In the genomic region with DNA sequence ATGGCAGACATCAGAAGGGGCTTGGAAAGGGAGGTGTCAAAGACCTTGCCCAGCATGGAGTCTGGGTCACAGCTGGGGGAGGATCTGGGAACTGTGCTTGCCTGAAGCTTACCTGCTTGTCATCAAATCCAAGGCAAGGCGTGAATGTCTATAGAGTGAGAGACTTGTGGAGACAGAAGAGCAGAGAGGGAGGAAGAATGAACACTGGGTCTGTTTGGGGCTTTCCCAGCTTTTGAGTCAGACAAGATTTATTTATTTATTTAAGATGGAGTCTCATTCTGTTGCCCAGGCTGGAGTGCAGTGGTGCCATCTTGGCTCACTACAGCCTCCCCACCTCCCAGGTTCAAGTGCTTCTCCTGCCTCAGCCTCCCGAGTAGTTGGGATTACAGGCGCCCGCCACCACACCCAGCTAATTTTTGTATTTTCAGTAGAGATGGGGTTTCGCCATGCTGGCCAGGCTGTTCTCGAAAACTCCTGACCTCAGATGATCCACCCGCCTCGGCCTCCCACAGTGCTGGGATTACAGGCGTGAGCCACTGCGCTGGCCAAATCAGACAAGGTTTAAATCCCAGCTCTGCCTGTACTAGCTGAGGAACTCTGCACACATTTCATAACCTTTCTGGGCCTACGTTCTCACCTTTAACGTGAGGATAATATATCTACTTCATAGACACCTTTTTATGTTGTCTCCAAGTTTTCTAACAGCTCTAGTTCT, we compare ENCODE assay signal across 9 cellular contexts. TPM values are rescaled to one million over a fixed set of nuclear protein-coding genes. Genes with fewer than 3 reads are reported as not detected.
DNase-seq lines count a peak whose midpoint lies in the region; ATAC-seq, FAIRE-seq and TF ChIP-seq lines count a peak whose summit lies in the region.
"Not testable (repeated sequence)": the region's sequence is repeated elsewhere in the genome, so short reads cannot be mapped to it uniquely, and the experiment has no call there.
"Had no signal": no experiment of that assay in that cellular context is flagged by ENCODE, and none has a peak within 500 bp of the region (broad histone marks: within the 10 kb centered on the region; RNA-seq: fewer than 3 reads in every experiment).

No MANE protein-coding gene starts in this region.

- peak overlapping the region in 6 of 11 experiments; percentile 12 to 50 (median 22); a peak in 5 of 22 replicates for H3K27ac ChIP-seq in BLaER1 treated with 17β-estradiol and CSF1 and Interleukin-3, amounts not matched to agents 10 nM and 100 nM
- H3K27ac ChIP-seq in gastroesophageal sphincter (peak overlapping the region in 3 of 4 donors; percentile 55 to 73 (median 60)), ovary (peak overlapping the region; percentile 28 to 48), stomach (peak overlapping the region; percentile 51 to 81 (median 70))

- H3K4me1 Mint-ChIP-seq in activated CD8-positive, alpha-beta T cell treated with anti-CD3 and anti-CD28 coated beads for 36 hours (ENCODE audit: low read depth) = peaks cover 22% of the 10 kb centered on the region

- not testable (repeated sequence) for H3K9ac ChIP-seq in BLaER1 treated with 17β-estradiol and CSF1 and Interleukin-3, amounts not matched to agents 10 nM and 100 nM

- H3K27me3 ChIP-seq in BLaER1 treated with 17β-estradiol and CSF1 and Interleukin-3, amounts not matched to agents 10 nM and 100 nM; bronchial epithelial cell (ENCODE audit: control insufficient read depth, insufficient read depth, low read length); ovary; stomach: not testable (repeated sequence)
- peaks cover 14% of the 10 kb centered on the region for H3K27me3 ChIP-seq in gastroesophageal sphincter

- CTCF ChIA-PET in activated CD8-positive, alpha-beta T cell treated with anti-CD3 and anti-CD28 coated beads for 36 hours (lab: Charles Lee) = interaction anchor here (0.8 to 2.8 kb wide), 6 partner anchors 9 to 253 kb away, joined by 3 to 11 read pairs (median 3); a partner anchor contains a TSS

- not testable (repeated sequence) for TF ChIP-seq CTCF in activated CD8-positive, alpha-beta T cell treated with anti-CD3 and anti-CD28 coated beads for 36 hours (IDR thresholded peaks at IDR 0.05); bronchial epithelial cell (IDR thresholded peaks at IDR 0.05; ENCODE audit: insufficient read depth, low read length, severe bottlenecking); gastroesophageal sphincter (IDR thresholded peaks at IDR 0.05); ovary (IDR thresholded peaks at IDR 0.05); stomach (IDR thresholded peaks at IDR 0.05)

- not testable (repeated sequence) for FAIRE-seq in bronchial epithelial cell (lab: Jason Lieb, UNC)

- peaks cover 27 to 53% (median 30%) of the 10 kb centered on the region in 11 experiments for H3K36me3 ChIP-seq in BLaER1 treated with 17β-estradiol and CSF1 and Interleukin-3, amounts not matched to agents 10 nM and 100 nM
- H3K36me3 ChIP-seq in bronchial epithelial cell (ENCODE audit: control insufficient read depth, insufficient read depth, low read length) = peaks cover 30% of the 10 kb centered on the region
- peaks cover 0 to 36% of the 10 kb centered on the region in 2 donors for H3K36me3 ChIP-seq in gastroesophageal sphincter
- not testable (repeated sequence) for H3K36me3 ChIP-seq in ovary
- H3K36me3 ChIP-seq in stomach = peaks cover 9 to 39% (median 36%) of the 10 kb centered on the region in 4 donors

- H3K4me3 Mint-ChIP-seq in activated CD8-positive, alpha-beta T cell treated with anti-CD3 and anti-CD28 coated beads for 36 hours = not testable (repeated sequence)

- not testable (repeated sequence) for H3K27me3 Mint-ChIP-seq in activated CD8-positive, alpha-beta T cell treated with anti-CD3 and anti-CD28 coated beads for 36 hours

- ATAC-seq in activated CD8-positive, alpha-beta T cell treated with anti-CD3 and anti-CD28 coated beads for 36 hours = not testable (repeated sequence)
- ATAC-seq in gastroesophageal sphincter (peak; percentile 67), left lobe of liver (peak; percentile 35)

- H3K9me3 ChIP-seq in BLaER1 treated with 17β-estradiol and CSF1 and Interleukin-3, amounts not matched to agents 10 nM and 100 nM (replicated peaks in 1 of 11); gastroesophageal sphincter; ovary; stomach: not testable (repeated sequence)

- not testable (repeated sequence) for H3K4me3 ChIP-seq in BLaER1 treated with 17β-estradiol and CSF1 and Interleukin-3, amounts not matched to agents 10 nM and 100 nM; bronchial epithelial cell (ENCODE audit: low read depth, low read length); gastroesophageal sphincter; ovary; stomach

- intact Hi-C loops in activated CD8-positive, alpha-beta T cell treated with anti-CD3 and anti-CD28 coated beads for 36 hours (cut with micrococcal nuclease) = loop anchor here (10.0 kb wide), 1 partner anchor 48 kb away; a partner anchor contains a TSS
- intact Hi-C loops in ovary (cut with DNase I) = not testable (repeated sequence)
- intact Hi-C loops in stomach (cut with DNase I; ENCODE audit: low total_unique reads) = loop anchor here (10.0 kb wide), 1 partner anchor 48 kb away; a partner anchor contains a TSS

- H3K36me3 Mint-ChIP-seq in activated CD8-positive, alpha-beta T cell treated with anti-CD3 and anti-CD28 coated beads for 36 hours (ENCODE audit: low read depth) = not testable (repeated sequence)

- POLR2A ChIA-PET in activated CD8-positive, alpha-beta T cell treated with anti-CD3 and anti-CD28 coated beads for 36 hours (lab: Charles Lee) = interaction anchor here (0.7 to 1.4 kb wide), 4 partner anchors 9 to 90 kb away, joined by 3 to 5 read pairs (median 4); no protein-coding TSS in a partner anchor

- H3K4me1 ChIP-seq in BLaER1 treated with 17β-estradiol and CSF1 and Interleukin-3, amounts not matched to agents 10 nM and 100 nM = peaks cover 60 to 80% (median 69%) of the 10 kb centered on the region in 10 experiments
- peaks cover 0 to 20% (median 0%) of the 10 kb centered on the region in 3 donors for H3K4me1 ChIP-seq in gastroesophageal sphincter
- not testable (repeated sequence) for H3K4me1 ChIP-seq in ovary (ENCODE audit: insufficient read depth)
- peaks cover 0 to 47% (median 24%) of the 10 kb centered on the region in 4 donors for H3K4me1 ChIP-seq in stomach

- not testable (repeated sequence) for H3K9me3 Mint-ChIP-seq in activated CD8-positive, alpha-beta T cell treated with anti-CD3 and anti-CD28 coated beads for 36 hours

- 42 to 58% methylated on average over 4 to 5 of the region's 12 CpGs for whole genome bisulfite sequencing in gastroesophageal sphincter (ENCODE audit: low coverage in 1 of 2), 2 donors
- 51 to 58% (median 51%) methylated on average over 12 of the region's 12 CpGs for WGBS in ovary, 3 donors
- WGBS in stomach, 5 donors = 59 to 78% (median 68%) methylated on average over 12 of the region's 12 CpGs

- DNase-seq in M059J (ENCODE audit: low read depth) (peak; percentile 55), bronchial epithelial cell (ENCODE audit: low read depth) (peak; percentile 67), ovary (peak in 3 of 5 donors; percentile 54 to 75 (median 62))
- DNase-seq in activated CD8-positive, alpha-beta T cell treated with anti-CD3 and anti-CD28 coated beads for 36 hours; left lobe of liver (ENCODE audit: low spot score); stomach: not testable (repeated sequence)

- TF ChIP-seq EP300 in gastroesophageal sphincter (IDR thresholded peaks at IDR 0.05); ovary (IDR thresholded peaks at IDR 0.05); stomach (IDR thresholded peaks at IDR 0.05): not testable (repeated sequence)

- peak overlapping the region in 7 of 11 experiments; percentile 1 to 93 (median 24); a peak in 7 of 22 replicates for H3K4me2 ChIP-seq in BLaER1 treated with 17β-estradiol and CSF1 and Interleukin-3, amounts not matched to agents 10 nM and 100 nM

- H3K27ac Mint-ChIP-seq in activated CD8-positive, alpha-beta T cell treated with anti-CD3 and anti-CD28 coated beads for 36 hours = peak overlapping the region; percentile 80

- not testable (repeated sequence) for H4K20me1 ChIP-seq in BLaER1 treated with 17β-estradiol and CSF1 and Interleukin-3, amounts not matched to agents 10 nM and 100 nM

- not testable (repeated sequence) for TF ChIP-seq POLR2A in gastroesophageal sphincter (IDR thresholded peaks at IDR 0.05); ovary (IDR thresholded peaks at IDR 0.05); stomach (IDR thresholded peaks at IDR 0.05)

RNA-seq across cellular contexts. Expression of a gene that starts 11.3 kb away (rescaled TPM):
- total RNA-seq in M059J (2014; rRNA removed; shearing (Covaris generic)) = not detected in 2 replicates
- total RNA-seq in activated CD8-positive, alpha-beta T cell treated with anti-CD3 and anti-CD28 coated beads for 36 hours = 1 to 10 TPM; 6.8 to 6.9 TPM
- total RNA-seq in bronchial epithelial cell (51.3 and 112 TPM in 2 replicates), gastroesophageal sphincter (100 to 1,000 TPM; 136 to 634 (median 302) TPM), left lobe of liver (1,041 TPM), ovary (100 to 1,000 TPM; 342 to 965 (median 417) TPM), stomach (100 to 1,000 TPM in 4 of 5 donors, 10 to 100 TPM in 1; 72.4 to 334 (median 186) TPM)
- polyA plus RNA-seq in ovary (100 to 1,000 TPM; 439 to 670 TPM), stomach (100 to 1,000 TPM in 1 of 3 donors, 10 to 100 TPM in 2; 45.5 to 126 (median 68.9) TPM)
- total RNA-seq: endothelial cell of umbilical vein had no signal
- polyA plus RNA-seq: endothelial cell of umbilical vein had no signal

RNA-seq across cellular contexts. Expression of a gene that starts 30.5 kb away (rescaled TPM):
- 0.05 TPM in 1 of 2 replicates, not detected in the other for total RNA-seq in M059J (2014; rRNA removed; shearing (Covaris generic))
- total RNA-seq in activated CD8-positive, alpha-beta T cell treated with anti-CD3 and anti-CD28 coated beads for 36 hours = under 1 TPM; 0.11 to 0.18 TPM
- total RNA-seq in bronchial epithelial cell = 0.79 and 1.5 TPM in 2 replicates
- total RNA-seq in gastroesophageal sphincter = 1 to 10 TPM; 2.0 to 7.6 (median 5.1) TPM
- total RNA-seq in left lobe of liver = 1,138 TPM
- 10 to 100 TPM in 3 of 7 donors, 1 to 10 TPM in 4; 2.6 to 45.2 (median 4.5) TPM for total RNA-seq in ovary
- 1 to 10 TPM; 1.7 to 9.4 TPM for polyA plus RNA-seq in ovary
- 1 to 10 TPM in 2 of 5 donors, under 1 TPM in 3; 0.45 to 4.1 (median 0.87) TPM for total RNA-seq in stomach
- polyA plus RNA-seq in stomach = 1 to 10 TPM in 2 of 3 donors, under 1 TPM in 1; 0.92 to 5.2 (median 1.9) TPM
- total RNA-seq: endothelial cell of umbilical vein had no signal

RNA-seq across cellular contexts. Expression of a gene that starts 48.7 kb away (rescaled TPM):
- 4.0 and 9.5 TPM in 2 replicates for total RNA-seq in M059J (2014; rRNA removed; shearing (Covaris generic))
- total RNA-seq in activated CD8-positive, alpha-beta T cell treated with anti-CD3 and anti-CD28 coated beads for 36 hours = 1 to 10 TPM; 7.0 to 8.0 TPM
- total RNA-seq in bronchial epithelial cell = 13.8 and 21.6 TPM in 2 replicates
- 10 to 100 TPM; 21.8 to 44.1 (median 32.2) TPM for total RNA-seq in gastroesophageal sphincter
- 27.0 TPM for total RNA-seq in left lobe of liver
- 10 to 100 TPM; 26.7 to 59.4 (median 36.2) TPM for total RNA-seq in ovary
- polyA plus RNA-seq in ovary = 10 to 100 TPM in 1 of 2 donors, 1 to 10 TPM in 1; 1.3 to 41.0 TPM
- 10 to 100 TPM; 13.4 to 56.5 (median 14.0) TPM for total RNA-seq in stomach
- polyA plus RNA-seq in stomach = 10 to 100 TPM in 2 of 3 donors, 1 to 10 TPM in 1; 9.3 to 10.6 (median 10.2) TPM

RNA-seq across cellular contexts. Expression of a gene that starts 56.5 kb away (rescaled TPM):
- total RNA-seq in M059J (2014; rRNA removed; shearing (Covaris generic)) = 6.7 and 11.3 TPM in 2 replicates
- total RNA-seq in activated CD8-positive, alpha-beta T cell treated with anti-CD3 and anti-CD28 coated beads for 36 hours = 10 to 100 TPM; 22.2 to 22.7 TPM
- total RNA-seq in bronchial epithelial cell = 7.9 and 10.4 TPM in 2 replicates
- 10 to 100 TPM in 2 of 4 donors, 1 to 10 TPM in 2; 8.1 to 14.0 (median 11.0) TPM for total RNA-seq in gastroesophageal sphincter
- 6.4 TPM for total RNA-seq in left lobe of liver
- total RNA-seq in ovary = 10 to 100 TPM; 11.3 to 22.0 (median 17.5) TPM
- 10 to 100 TPM in 1 of 2 donors, 1 to 10 TPM in 1; 8.5 to 16.3 TPM for polyA plus RNA-seq in ovary
- total RNA-seq in stomach = 10 to 100 TPM in 3 of 5 donors, 1 to 10 TPM in 2; 4.7 to 21.0 (median 12.1) TPM
- 1 to 10 TPM; 2.7 to 6.6 (median 3.8) TPM for polyA plus RNA-seq in stomach

RNA-seq across cellular contexts. Expression of a gene that starts 56.6 kb away (rescaled TPM):
- total RNA-seq in M059J (2014; rRNA removed; shearing (Covaris generic)) = 26.5 and 42.5 TPM in 2 replicates
- 100 to 1,000 TPM; 189 to 197 TPM for total RNA-seq in activated CD8-positive, alpha-beta T cell treated with anti-CD3 and anti-CD28 coated beads for 36 hours
- total RNA-seq in bronchial epithelial cell (33.2 and 36.9 TPM in 2 replicates), gastroesophageal sphincter (10 to 100 TPM; 22.0 to 33.0 (median 25.2) TPM), left lobe of liver (33.3 TPM), ovary (100 to 1,000 TPM in 5 of 7 donors, 10 to 100 TPM in 2; 20.7 to 137 (median 116) TPM), stomach (10 to 100 TPM; 10.3 to 57.5 (median 27.7) TPM)
- polyA plus RNA-seq in ovary (10 to 100 TPM; 37.0 to 63.6 TPM), stomach (10 to 100 TPM; 14.9 to 24.7 (median 22.9) TPM)

Comparison
In these comparisons a context has a peak if more than half of its experiments do, and no peak if none do; other contexts are left out.
1. RNA of a gene that starts 30.5 kb away (total RNA-seq): 1,138 TPM in left lobe of liver (single experiment); 2.0 to 7.6 TPM in gastroesophageal sphincter, 2.6 to 45.2 TPM in ovary, 0.45 to 4.1 TPM in stomach, 0.79 to 1.5 TPM in bronchial epithelial cell, 0.11 to 0.18 TPM in activated CD8-positive, alpha-beta T cell treated with anti-CD3 and anti-CD28 coated beads for 36 hours and 0.05 TPM in M059J; every median in the first group is over 10 times any median in the second.
2. Peak in every context shown above with its lines, with median percentiles within 50 percentile points of each other: H3K27ac ChIP-seq.